Comparison of ENCODE assay signal across 9 cellular contexts in genomic region chr3:183265157-183265642, GRCh38. TPM values are rescaled to one million over a fixed set of nuclear protein-coding genes. Genes with fewer than 3 reads are reported as not detected.
DNase-seq lines count a peak whose midpoint lies in the region; ATAC-seq and TF ChIP-seq lines count a peak whose summit lies in the region.
"Had no signal": no experiment of that assay in that cellular context is flagged by ENCODE, and none has a peak within 500 bp of the region (broad histone marks: within the 10 kb centered on the region; RNA-seq: fewer than 3 reads in every experiment).

No MANE protein-coding gene starts in this region.

- no peak overlapping the region for H4K91ac ChIP-seq in H9 (ENCODE audit: insufficient read length, low read depth, low read length)

- H3K23me2 ChIP-seq in H9 (ENCODE audit: insufficient read length, low read depth, low read length, poor library complexity, severe bottlenecking) = no peaks in the 10 kb centered on the region

- H2BK20ac ChIP-seq in H9 (ENCODE audit: low read depth, low read length, poor library complexity, severe bottlenecking) = no peak overlapping the region

- no peak overlapping the region for H2BK12ac ChIP-seq in H9 (ENCODE audit: insufficient read length, low read depth, low read length)

- WGBS in H9 (ENCODE audit: extremely low coverage, insufficient read length, low lambda C conversion rate) = no CpG with 5 or more reads among the region's 15 CpGs

- H3K27ac ChIP-seq in H9 (ENCODE audit: insufficient read length, low read depth, low read length) (peak overlapping the region; percentile 5), Peyer's patch (peak overlapping the region in 3 of 4 donors; percentile 69 to 91 (median 89))

- H4K5ac ChIP-seq in H9 (ENCODE audit: insufficient read length, low read depth, low read length) = no peak overlapping the region

- TF ChIP-seq CTCF in H9 (conservative IDR thresholded peaks at IDR 0.05) = no peak
- TF ChIP-seq CTCF in Peyer's patch (IDR thresholded peaks at IDR 0.05) = no peak
- TF ChIP-seq CTCF in fibroblast of pulmonary artery (IDR thresholded peaks at IDR 0.05; ENCODE audit: low read length, missing control alignments) = no peak
- TF ChIP-seq CTCF in Calu3 (IDR thresholded peaks at IDR 0.05; ENCODE audit: unreplicated experiment) = no peak

- no TSS peak for BruUV-seq in Calu3 (replicated peaks; lab: Mats Ljungman, UMichigan)

- H3K4me2 ChIP-seq in H9 (ENCODE audit: insufficient read depth, insufficient read length, low read length) = peak overlapping the region; percentile 2

- H3K4me1 ChIP-seq in H9 (ENCODE audit: insufficient read depth, low read length) (peaks cover 23% of the 10 kb centered on the region; the same call in 1 of the 2 replicates), Peyer's patch (peaks cover 0 to 58% (median 2%) of the 10 kb centered on the region in 4 donors), neuron (ENCODE audit: insufficient read depth, low read length) (peaks cover 38% of the 10 kb centered on the region)

- H4K20me1 ChIP-seq in H9 (ENCODE audit: control insufficient read depth, insufficient read depth, insufficient read length) = no peaks in the 10 kb centered on the region

- peak in 1 of 2 donors; percentile 30 for TF ChIP-seq POLR2A in Peyer's patch (IDR thresholded peaks at IDR 0.05)

- H3K9me3 Mint-ChIP-seq in H9 = no peaks in the 10 kb centered on the region
- H3K9me3 Mint-ChIP-seq in Calu3 (ENCODE audit: low read depth, unreplicated experiment) = no peaks in the 10 kb centered on the region
- H3K9me3 Mint-ChIP-seq in activated T-helper 1 cell treated with anti-CD3 and anti-CD28 coated beads, Interleukin-12 subunit alpha, Interleukin-12 subunit beta, Interleukin-2, Interleukin-4 antibody, amounts not matched to agents 30 ng/mL and 10 ng/mL and 1 ng/mL, durations not matched to agents 14 hours and 24 hours and 36 hours = no peaks in the 10 kb centered on the region
- H3K9me3 Mint-ChIP-seq: activated T-cell treated with anti-CD3 and anti-CD28 coated beads, Interleukin-2, amount 50 U/mL, for 72 hours had no signal

- CTCF ChIA-PET in Calu3 (lab: Charles Lee) = interaction anchor here (1.2 to 2.0 kb wide), 3 partner anchors 10 to 117 kb away, joined by 6 to 11 read pairs (median 7); no protein-coding TSS in a partner anchor

- H3K23ac ChIP-seq in H9 (ENCODE audit: insufficient read length, low read depth, low read length) = no peak overlapping the region

- no peak overlapping the region for H2AFZ ChIP-seq in H9 (ENCODE audit: low read length)
- no peak overlapping the region for H2AFZ ChIP-seq in neuron (ENCODE audit: low read depth, low read length)

- H2BK5ac ChIP-seq in H9 (ENCODE audit: insufficient read length, low read length) = no peak overlapping the region

- H3K79me2 ChIP-seq in H9 (ENCODE audit: insufficient read depth, low read length) = no peaks in the 10 kb centered on the region; the same call in 1 of the 2 replicates

- no peak overlapping the region for H2BK120ac ChIP-seq in H9 (ENCODE audit: low read depth, low read length, poor library complexity, severe bottlenecking)

- H3K27ac Mint-ChIP-seq in H9 = no peak overlapping the region
- H3K27ac Mint-ChIP-seq in Calu3 (ENCODE audit: unreplicated experiment) = no peak overlapping the region
- no peak overlapping the region for H3K27ac Mint-ChIP-seq in activated T-helper 1 cell treated with anti-CD3 and anti-CD28 coated beads, Interleukin-12 subunit alpha, Interleukin-12 subunit beta, Interleukin-2, Interleukin-4 antibody, amounts not matched to agents 30 ng/mL and 10 ng/mL and 1 ng/mL, durations not matched to agents 14 hours and 24 hours and 36 hours
- H3K27ac Mint-ChIP-seq: activated T-cell treated with anti-CD3 and anti-CD28 coated beads, Interleukin-2, amount 50 U/mL, for 72 hours had no signal

- H3K36me3 ChIP-seq in Peyer's patch = peaks cover 0 to 9% (median 0%) of the 10 kb centered on the region in 3 donors
- H3K36me3 ChIP-seq in neuron (ENCODE audit: insufficient read depth, low read length) = peaks cover 12% of the 10 kb centered on the region

- H3K4me1 Mint-ChIP-seq in H9 (peaks cover 23 to 25% of the 10 kb centered on the region in 2 experiments), Calu3 (ENCODE audit: low read depth, unreplicated experiment) (peaks cover 24% of the 10 kb centered on the region)
- H3K4me1 Mint-ChIP-seq in activated T-helper 1 cell treated with anti-CD3 and anti-CD28 coated beads, Interleukin-12 subunit alpha, Interleukin-12 subunit beta, Interleukin-2, Interleukin-4 antibody, amounts not matched to agents 30 ng/mL and 10 ng/mL and 1 ng/mL, durations not matched to agents 14 hours and 24 hours and 36 hours (ENCODE audit: low read depth) = peaks cover 15% of the 10 kb centered on the region

- H3K14ac ChIP-seq in H9 (ENCODE audit: insufficient read depth, low read length) = peak overlapping the region; percentile 55; the same call in 1 of the 2 replicates

- no peak overlapping the region for H3K9ac ChIP-seq in H9 (ENCODE audit: extremely low read depth, insufficient read length, low read length)

- H3K18ac ChIP-seq in H9 (ENCODE audit: insufficient read length, low read depth, low read length) = peak overlapping the region; percentile 47

- no peak overlapping the region for H3K4ac ChIP-seq in H9 (ENCODE audit: low read depth, low read length)

- H3K4me3 Mint-ChIP-seq in H9 (no peak overlapping the region), Calu3 (ENCODE audit: low read depth, unreplicated experiment) (no peak overlapping the region)
- H3K4me3 Mint-ChIP-seq in activated T-helper 1 cell treated with anti-CD3 and anti-CD28 coated beads, Interleukin-12 subunit alpha, Interleukin-12 subunit beta, Interleukin-2, Interleukin-4 antibody, amounts not matched to agents 30 ng/mL and 10 ng/mL and 1 ng/mL, durations not matched to agents 14 hours and 24 hours and 36 hours = no peak overlapping the region
- H3K4me3 Mint-ChIP-seq: activated T-cell treated with anti-CD3 and anti-CD28 coated beads, Interleukin-2, amount 50 U/mL, for 72 hours had no signal

- H3K27me3 ChIP-seq in H9 (ENCODE audit: insufficient read depth, low read length) (no peaks in the 10 kb centered on the region), Peyer's patch (no peaks in the 10 kb centered on the region), neuron (ENCODE audit: insufficient read depth, low read length) (no peaks in the 10 kb centered on the region)

- no peak overlapping the region for H2BK15ac ChIP-seq in H9 (ENCODE audit: low read depth, low read length)

- intact Hi-C loops in Calu3 (cut with micrococcal nuclease; ENCODE audit: unreplicated experiment) = no loop called here
- intact Hi-C loops in activated T-helper 1 cell treated with anti-CD3 and anti-CD28 coated beads, Interleukin-12 subunit alpha, Interleukin-12 subunit beta, Interleukin-2, Interleukin-4 antibody, amounts not matched to agents 30 ng/mL and 10 ng/mL and 1 ng/mL, durations not matched to agents 14 hours and 24 hours and 36 hours (cut with micrococcal nuclease) = loop anchor here (5.0 kb wide), 2 partner anchors 42 to 117 kb away; no protein-coding TSS in a partner anchor

- H3K27me3 Mint-ChIP-seq in H9 (ENCODE audit: low read depth) (no peaks in the 10 kb centered on the region), Calu3 (ENCODE audit: unreplicated experiment) (no peaks in the 10 kb centered on the region)
- no peaks in the 10 kb centered on the region for H3K27me3 Mint-ChIP-seq in activated T-helper 1 cell treated with anti-CD3 and anti-CD28 coated beads, Interleukin-12 subunit alpha, Interleukin-12 subunit beta, Interleukin-2, Interleukin-4 antibody, amounts not matched to agents 30 ng/mL and 10 ng/mL and 1 ng/mL, durations not matched to agents 14 hours and 24 hours and 36 hours (ENCODE audit: insufficient read depth)

- H4K8ac ChIP-seq in H9 (replicated peaks; ENCODE audit: insufficient read length, low read depth, low read length) = no peak overlapping the region

- peak overlapping the region; percentile 79 for H3T11ph ChIP-seq in H9 (ENCODE audit: low read length)

- H3K36me3 Mint-ChIP-seq in H9 (ENCODE audit: insufficient read depth in 1 of 3, low read depth in 3 of 3) (peaks cover 2 to 9% (median 8%) of the 10 kb centered on the region in 3 experiments; a peak in 5 of 7 replicates), Calu3 (ENCODE audit: insufficient read depth, unreplicated experiment) (peaks cover 22% of the 10 kb centered on the region)
- H3K36me3 Mint-ChIP-seq in activated T-helper 1 cell treated with anti-CD3 and anti-CD28 coated beads, Interleukin-12 subunit alpha, Interleukin-12 subunit beta, Interleukin-2, Interleukin-4 antibody, amounts not matched to agents 30 ng/mL and 10 ng/mL and 1 ng/mL, durations not matched to agents 14 hours and 24 hours and 36 hours (ENCODE audit: low read depth) = peaks cover 10% of the 10 kb centered on the region

- DNase-seq in H9 = peak; percentile 71
- DNase-seq in Peyer's patch = peak in 1 of 3 donors; percentile 62
- DNase-seq in fibroblast of pulmonary artery (ENCODE audit: low read depth) = peak; percentile 82
- no peak for DNase-seq in AG20443 (ENCODE audit: low spot score)
- DNase-seq in Calu3 = no peak
- DNase-seq in activated T-helper 1 cell treated with anti-CD3 and anti-CD28 coated beads, Interleukin-12 subunit alpha, Interleukin-12 subunit beta, Interleukin-2, Interleukin-4 antibody, amounts not matched to agents 30 ng/mL and 10 ng/mL and 1 ng/mL, durations not matched to agents 14 hours and 24 hours and 36 hours (ENCODE audit: low spot score) = no peak

- H3K4me3 ChIP-seq in Peyer's patch (peak overlapping the region in 2 of 4 donors; percentile 3 to 31), fibroblast of pulmonary artery (replicated peaks; ENCODE audit: low read depth, low read length) (peak overlapping the region; percentile 38), neuron (ENCODE audit: low read length) (peak overlapping the region; percentile 53)

- H3K56ac ChIP-seq in H9 (ENCODE audit: insufficient read length, low read depth, low read length) = no peak overlapping the region

- H3K9me3 ChIP-seq in H9 (ENCODE audit: control insufficient read depth, low read depth, low read length) = no peaks in the 10 kb centered on the region
- H3K9me3 ChIP-seq in Peyer's patch = no peaks in the 10 kb centered on the region
- no peaks in the 10 kb centered on the region for H3K9me3 ChIP-seq in neuron (ENCODE audit: low read length)

- no peak for ATAC-seq in HG03108 (IDR thresholded peaks at IDR 0.05; ENCODE audit: unreplicated experiment)

- no peaks in the 10 kb centered on the region for H3K79me1 ChIP-seq in H9 (ENCODE audit: insufficient read depth, low read depth, low read length, poor library complexity, severe bottlenecking)

- no peak overlapping the region for H2AK5ac ChIP-seq in H9 (ENCODE audit: insufficient read length, low read length)

RNA-seq across cellular contexts. Expression of gene B3GNT5, which starts 12.1 kb away (rescaled TPM):
- total RNA-seq in H9 (2021) (7.3 and 7.6 TPM in 2 replicates), Peyer's patch (10 to 100 TPM; 15.7 to 66.2 (median 42.2) TPM), Calu3 (2022) (42.9 and 43.6 TPM in 2 replicates)
- total RNA-seq in activated T-helper 1 cell treated with anti-CD3 and anti-CD28 coated beads, Interleukin-12 subunit alpha, Interleukin-12 subunit beta, Interleukin-2, Interleukin-4 antibody, amounts not matched to agents 30 ng/mL and 10 ng/mL and 1 ng/mL, durations not matched to agents 14 hours and 24 hours and 36 hours = 17.0 and 17.7 TPM in 2 replicates

Comparison
In these comparisons a context has a peak if more than half of its experiments do, and no peak if none do; other contexts are left out.
1. DNase-seq: peak in H9 (single experiment) and fibroblast of pulmonary artery (single experiment); none in AG20443 (single experiment), Calu3 (single experiment) and activated T-helper 1 cell treated with anti-CD3 and anti-CD28 coated beads, Interleukin-12 subunit alpha, Interleukin-12 subunit beta, Interleukin-2, Interleukin-4 antibody, amounts not matched to agents 30 ng/mL and 10 ng/mL and 1 ng/mL, durations not matched to agents 14 hours and 24 hours and 36 hours (single experiment).